ENCODE assay signal across 1 cellular context in genomic region chr3:65636326-65636725, GRCh38.
TF ChIP-seq lines count a peak whose summit lies in the region.

No MANE protein-coding gene starts in this region.

TF ChIP-seq in SK-N-SH, 30 proteins besides CTCF, POLR2A, EP300 and RAD21 (continued from another document):
- TF ChIP-seq REST (IDR thresholded peaks at IDR 0.05; ENCODE audit: low read depth, low read length) (no peak), PBX3 (IDR thresholded peaks at IDR 0.05) (no peak), MXI1 (IDR thresholded peaks at IDR 0.05; ENCODE audit: low read depth, low read length) (no peak), IRF3 (IDR thresholded peaks at IDR 0.05; ENCODE audit: low read depth, low read length) (no peak), FOXJ3 (CRISPR knock-in tag; IDR thresholded peaks at IDR 0.05) (no peak), NFIC (IDR thresholded peaks at IDR 0.05; ENCODE audit: borderline replicate concordance) (no peak), SIN3A (IDR thresholded peaks at IDR 0.05; ENCODE audit: borderline replicate concordance, low read depth, low read length) (no peak), SMC3 (IDR thresholded peaks at IDR 0.05; ENCODE audit: low read depth, low read length) (no peak), CHD2 (IDR thresholded peaks at IDR 0.05; ENCODE audit: low read length, partially characterized antibody) (peak; percentile 43), FOSL2 (IDR thresholded peaks at IDR 0.05; ENCODE audit: borderline replicate concordance, low read depth) (no peak), MEF2A (IDR thresholded peaks at IDR 0.05; ENCODE audit: borderline replicate concordance, low read depth) (no peak), GATA2 (CRISPR knock-in tag; IDR thresholded peaks at IDR 0.05) (peak; percentile 80), JUND (IDR thresholded peaks at IDR 0.05) (no peak), RFX5 (IDR thresholded peaks at IDR 0.05; ENCODE audit: low read length) (no peak)
- TF ChIP-seq, protein P1, sequence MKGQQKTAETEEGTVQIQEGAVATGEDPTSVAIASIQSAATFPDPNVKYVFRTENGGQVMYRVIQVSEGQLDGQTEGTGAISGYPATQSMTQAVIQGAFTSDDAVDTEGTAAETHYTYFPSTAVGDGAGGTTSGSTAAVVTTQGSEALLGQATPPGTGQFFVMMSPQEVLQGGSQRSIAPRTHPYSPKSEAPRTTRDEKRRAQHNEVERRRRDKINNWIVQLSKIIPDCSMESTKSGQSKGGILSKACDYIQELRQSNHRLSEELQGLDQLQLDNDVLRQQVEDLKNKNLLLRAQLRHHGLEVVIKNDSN (IDR thresholded peaks at IDR 0.05; ENCODE audit: borderline replicate concordance, low read depth): no peak
- TF ChIP-seq, protein P2, sequence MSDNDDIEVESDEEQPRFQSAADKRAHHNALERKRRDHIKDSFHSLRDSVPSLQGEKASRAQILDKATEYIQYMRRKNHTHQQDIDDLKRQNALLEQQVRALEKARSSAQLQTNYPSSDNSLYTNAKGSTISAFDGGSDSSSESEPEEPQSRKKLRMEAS (IDR thresholded peaks at IDR 0.05; ENCODE audit: low read depth): no peak
- TF ChIP-seq, protein P3, sequence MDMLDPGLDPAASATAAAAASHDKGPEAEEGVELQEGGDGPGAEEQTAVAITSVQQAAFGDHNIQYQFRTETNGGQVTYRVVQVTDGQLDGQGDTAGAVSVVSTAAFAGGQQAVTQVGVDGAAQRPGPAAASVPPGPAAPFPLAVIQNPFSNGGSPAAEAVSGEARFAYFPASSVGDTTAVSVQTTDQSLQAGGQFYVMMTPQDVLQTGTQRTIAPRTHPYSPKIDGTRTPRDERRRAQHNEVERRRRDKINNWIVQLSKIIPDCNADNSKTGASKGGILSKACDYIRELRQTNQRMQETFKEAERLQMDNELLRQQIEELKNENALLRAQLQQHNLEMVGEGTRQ (IDR thresholded peaks at IDR 0.05; ENCODE audit: borderline replicate concordance, low read depth, low read length): no peak
